In genomic region chr10:86291616-86292340, GRCh38 we compare ENCODE assay signal across 16 cellular contexts.
A peak's percentile ranks its signal among the peaks of the same experiment; 100 is the strongest.
DNase-seq lines count a peak whose midpoint lies in the region; ATAC-seq and TF ChIP-seq lines count a peak whose summit lies in the region.
"Had no signal": no experiment of that assay in that cellular context is flagged by ENCODE, and none has a peak within 500 bp of the region (broad histone marks: within the 10 kb centered on the region; RNA-seq: fewer than 3 reads in every experiment).

No MANE protein-coding gene starts in this region.

- H3K4me3 Mint-ChIP-seq in activated CD8-positive, alpha-beta T cell treated with anti-CD3 and anti-CD28 coated beads, Interleukin-2, amount 10 ng/mL, durations not matched to agents 7 days and 5 days, result no peak overlapping the region
- H3K4me3 Mint-ChIP-seq in activated CD8-positive, alpha-beta T cell treated with anti-CD3 and anti-CD28 coated beads for 36 hours, result no peak overlapping the region
- no peak overlapping the region for H3K4me3 Mint-ChIP-seq in stimulated activated naive B cell treated with anti-CD40 and anti-IgM and Interleukin-4, amounts not matched to agents 10 μg/mL and 1 μg/mL and 100 μg/mL, for 72 hours

- no peak for TF ChIP-seq POLR2A in Peyer's patch (IDR thresholded peaks at IDR 0.05)

- H3K9me3 ChIP-seq in Peyer's patch, result no peaks in the 10 kb centered on the region
- H3K9me3 ChIP-seq in upper lobe of right lung, result no peaks in the 10 kb centered on the region
- H3K9me3 ChIP-seq: esophagus squamous epithelium, heart left ventricle had no signal

- no peaks in the 10 kb centered on the region for H3K27me3 Mint-ChIP-seq in activated CD8-positive, alpha-beta T cell treated with anti-CD3 and anti-CD28 coated beads, Interleukin-2, amount 10 ng/mL, durations not matched to agents 7 days and 5 days (ENCODE audit: low read depth)
- H3K27me3 Mint-ChIP-seq in activated CD8-positive, alpha-beta T cell treated with anti-CD3 and anti-CD28 coated beads for 36 hours, result no peaks in the 10 kb centered on the region
- H3K27me3 Mint-ChIP-seq in stimulated activated naive B cell treated with anti-CD40 and anti-IgM and Interleukin-4, amounts not matched to agents 10 μg/mL and 1 μg/mL and 100 μg/mL, for 72 hours, result peaks cover 24 to 28% of the 10 kb centered on the region in 2 donors

- CTCF ChIA-PET in activated CD8-positive, alpha-beta T cell treated with anti-CD3 and anti-CD28 coated beads, Interleukin-2, amount 10 ng/mL, durations not matched to agents 7 days and 5 days (lab: Charles Lee), result no interaction called here
- CTCF ChIA-PET in activated CD8-positive, alpha-beta T cell treated with anti-CD3 and anti-CD28 coated beads for 36 hours (lab: Charles Lee), result no interaction called here

- H3K4me1 ChIP-seq in Peyer's patch (no peaks in the 10 kb centered on the region), upper lobe of right lung (no peaks in the 10 kb centered on the region)
- H3K4me1 ChIP-seq: esophagus squamous epithelium, heart left ventricle had no signal

- H3K4me1 Mint-ChIP-seq in activated CD8-positive, alpha-beta T cell treated with anti-CD3 and anti-CD28 coated beads, Interleukin-2, amount 10 ng/mL, durations not matched to agents 7 days and 5 days (ENCODE audit: low read depth), result no peaks in the 10 kb centered on the region
- no peaks in the 10 kb centered on the region for H3K4me1 Mint-ChIP-seq in activated CD8-positive, alpha-beta T cell treated with anti-CD3 and anti-CD28 coated beads for 36 hours (ENCODE audit: low read depth)
- H3K4me1 Mint-ChIP-seq in stimulated activated naive B cell treated with anti-CD40 and anti-IgM and Interleukin-4, amounts not matched to agents 10 μg/mL and 1 μg/mL and 100 μg/mL, for 72 hours, result peaks cover 6 to 19% of the 10 kb centered on the region in 2 donors

- TF ChIP-seq CTCF in activated CD8-positive, alpha-beta T cell treated with anti-CD3 and anti-CD28 coated beads for 36 hours (IDR thresholded peaks at IDR 0.05), result no peak
- TF ChIP-seq CTCF in Peyer's patch (IDR thresholded peaks at IDR 0.05) (no peak), upper lobe of right lung (IDR thresholded peaks at IDR 0.05) (no peak)

- H3K36me3 ChIP-seq in Peyer's patch (no peaks in the 10 kb centered on the region), upper lobe of right lung (no peaks in the 10 kb centered on the region)
- H3K36me3 ChIP-seq: esophagus squamous epithelium, heart left ventricle had no signal

- no peak for ATAC-seq in activated CD8-positive, alpha-beta T cell treated with anti-CD3 and anti-CD28 coated beads, Interleukin-2, amount 10 ng/mL, durations not matched to agents 7 days and 5 days
- ATAC-seq in activated CD8-positive, alpha-beta T cell treated with anti-CD3 and anti-CD28 coated beads for 36 hours, result no peak
- no peak for ATAC-seq in upper lobe of right lung
- ATAC-seq in stimulated activated naive B cell treated with anti-CD40 and anti-IgM and Interleukin-4, amounts not matched to agents 10 μg/mL and 1 μg/mL and 100 μg/mL, for 72 hours (replicated peaks), result no peak

- H3K4me3 ChIP-seq in Peyer's patch (no peak overlapping the region), upper lobe of right lung (no peak overlapping the region)
- H3K4me3 ChIP-seq: esophagus squamous epithelium, heart left ventricle had no signal

- H3K36me3 Mint-ChIP-seq in activated CD8-positive, alpha-beta T cell treated with anti-CD3 and anti-CD28 coated beads, Interleukin-2, amount 10 ng/mL, durations not matched to agents 7 days and 5 days (ENCODE audit: low read depth), result no peaks in the 10 kb centered on the region
- no peaks in the 10 kb centered on the region for H3K36me3 Mint-ChIP-seq in activated CD8-positive, alpha-beta T cell treated with anti-CD3 and anti-CD28 coated beads for 36 hours (ENCODE audit: low read depth)
- H3K36me3 Mint-ChIP-seq in stimulated activated naive B cell treated with anti-CD40 and anti-IgM and Interleukin-4, amounts not matched to agents 10 μg/mL and 1 μg/mL and 100 μg/mL, for 72 hours, result no peaks in the 10 kb centered on the region

- no peak overlapping the region for H3K27ac Mint-ChIP-seq in activated CD8-positive, alpha-beta T cell treated with anti-CD3 and anti-CD28 coated beads, Interleukin-2, amount 10 ng/mL, durations not matched to agents 7 days and 5 days
- no peak overlapping the region for H3K27ac Mint-ChIP-seq in activated CD8-positive, alpha-beta T cell treated with anti-CD3 and anti-CD28 coated beads for 36 hours
- no peak overlapping the region for H3K27ac Mint-ChIP-seq in stimulated activated naive B cell treated with anti-CD40 and anti-IgM and Interleukin-4, amounts not matched to agents 10 μg/mL and 1 μg/mL and 100 μg/mL, for 72 hours

- intact Hi-C loops in activated CD8-positive, alpha-beta T cell treated with anti-CD3 and anti-CD28 coated beads for 36 hours (cut with micrococcal nuclease), result no loop called here
- intact Hi-C loops in upper lobe of right lung (cut with DNase I), result no loop called here

- POLR2A ChIA-PET in activated CD8-positive, alpha-beta T cell treated with anti-CD3 and anti-CD28 coated beads, Interleukin-2, amount 10 ng/mL, durations not matched to agents 7 days and 5 days (lab: Charles Lee), result no interaction called here
- POLR2A ChIA-PET in activated CD8-positive, alpha-beta T cell treated with anti-CD3 and anti-CD28 coated beads for 36 hours (lab: Charles Lee), result no interaction called here

- H3K27ac ChIP-seq in Peyer's patch, result no peak overlapping the region
- H3K27ac ChIP-seq in upper lobe of right lung, result no peak overlapping the region
- H3K27ac ChIP-seq: esophagus squamous epithelium, heart left ventricle had no signal

- peak; percentile 9 for DNase-seq in activated CD8-positive, alpha-beta T cell treated with anti-CD3 and anti-CD28 coated beads, Interleukin-2, amount 10 ng/mL, durations not matched to agents 7 days and 5 days
- DNase-seq in activated CD8-positive, alpha-beta T cell treated with anti-CD3 and anti-CD28 coated beads for 36 hours, result no peak
- DNase-seq in Peyer's patch (peak in 2 of 3 donors; percentile 28 to 32), iPS-NIHi11 (ENCODE audit: low spot score) (peak; percentile 57), upper lobe of right lung (peak; percentile 56), NOMO-1 treated with DMSO at 0.1 percent for 48 hours (lab: John Stamatoyannopoulos, UW; ENCODE audit: unreplicated experiment) (no peak), hippocampal formation (lab: John Stamatoyannopoulos, UW) (no peak)
- DNase-seq in stimulated activated naive B cell treated with anti-CD40 and anti-IgM and Interleukin-4, amounts not matched to agents 10 μg/mL and 1 μg/mL and 100 μg/mL, for 72 hours, result no peak
- DNase-seq: activated naive CD4-positive, alpha-beta T cell treated with Interleukin-2 at 50 U/mL for 16 hours; dermis blood vessel endothelial cell; esophagus squamous epithelium; GDM1; NCI-H1092; OCI-M1; SW 1271 had no signal

- no peaks in the 10 kb centered on the region for H3K9me3 Mint-ChIP-seq in activated CD8-positive, alpha-beta T cell treated with anti-CD3 and anti-CD28 coated beads, Interleukin-2, amount 10 ng/mL, durations not matched to agents 7 days and 5 days (ENCODE audit: insufficient read depth)
- H3K9me3 Mint-ChIP-seq in activated CD8-positive, alpha-beta T cell treated with anti-CD3 and anti-CD28 coated beads for 36 hours, result no peaks in the 10 kb centered on the region
- H3K9me3 Mint-ChIP-seq in stimulated activated naive B cell treated with anti-CD40 and anti-IgM and Interleukin-4, amounts not matched to agents 10 μg/mL and 1 μg/mL and 100 μg/mL, for 72 hours, result peaks cover 0 to 4% of the 10 kb centered on the region in 2 donors

- no peaks in the 10 kb centered on the region for H3K27me3 ChIP-seq in Peyer's patch
- no peaks in the 10 kb centered on the region for H3K27me3 ChIP-seq in upper lobe of right lung
- H3K27me3 ChIP-seq: esophagus squamous epithelium had no signal

Comparison
In these comparisons a context has a peak if more than half of its experiments do, and no peak if none do; other contexts are left out.
1. DNase-seq: peak in activated CD8-positive, alpha-beta T cell treated with anti-CD3 and anti-CD28 coated beads, Interleukin-2, amount 10 ng/mL, durations not matched to agents 7 days and 5 days (single experiment), Peyer's patch (2 of 3), iPS-NIHi11 (single experiment) and upper lobe of right lung (single experiment); none in activated CD8-positive, alpha-beta T cell treated with anti-CD3 and anti-CD28 coated beads for 36 hours (single experiment), NOMO-1 treated with DMSO at 0.1 percent for 48 hours (single experiment), stimulated activated naive B cell treated with anti-CD40 and anti-IgM and Interleukin-4, amounts not matched to agents 10 μg/mL and 1 μg/mL and 100 μg/mL, for 72 hours (single experiment) and hippocampal formation (0 of 2).